ENCODE assay signal across 21 cellular contexts in genomic region chr2:152814475-152815030, GRCh38.
DNase-seq lines count a peak whose midpoint lies in the region; ATAC-seq and TF ChIP-seq lines count a peak whose summit lies in the region.
"Had no signal": no experiment of that assay in that cellular context is flagged by ENCODE, and none has a peak within 500 bp of the region (broad histone marks: within the 10 kb centered on the region; RNA-seq: fewer than 3 reads in every experiment).

No MANE protein-coding gene starts in this region.

- intact Hi-C loops in natural killer cell (cut with micrococcal nuclease): no loop called here
- intact Hi-C loops in OCI-LY7 (cut with micrococcal nuclease; ENCODE audit: unreplicated experiment): no loop called here

- H3K36me3 ChIP-seq in OCI-LY7 (ENCODE audit: insufficient read depth, low read length): no peaks in the 10 kb centered on the region
- H3K36me3 ChIP-seq: BLaER1, MG63 had no signal

- no peaks in the 10 kb centered on the region for H3K9me3 ChIP-seq in OCI-LY7 (ENCODE audit: low read length)
- H3K9me3 ChIP-seq: MG63 had no signal

- H3K9me3 Mint-ChIP-seq in natural killer cell treated with Interleukin-12 subunit alpha and Interleukin-12 subunit beta and Interleukin-15 and Interleukin-18, amount 100 ng/mL, for 72 hours: peaks cover 5% of the 10 kb centered on the region
- H3K9me3 Mint-ChIP-seq in natural killer cell (peaks cover 3 to 4% of the 10 kb centered on the region in 2 donors), osteocyte (ENCODE audit: unreplicated experiment) (peaks cover 15% of the 10 kb centered on the region)

- CTCF ChIA-PET in OCI-LY7 (lab: Charles Lee; ENCODE audit: unreplicated experiment): no interaction called here

- H3K4me3 ChIP-seq in OCI-LY7 (ENCODE audit: low read depth, low read length, poor library complexity, severe bottlenecking): no peak overlapping the region
- H3K4me3 ChIP-seq: BLaER1, GM12878, GM23338, MG63, PC-9 had no signal

- no peaks in the 10 kb centered on the region for H3K4me1 ChIP-seq in foreskin keratinocyte
- no peaks in the 10 kb centered on the region for H3K4me1 ChIP-seq in OCI-LY7 (ENCODE audit: insufficient read depth, low read length, poor library complexity, severe bottlenecking)

- no peaks in the 10 kb centered on the region for H4K20me1 ChIP-seq in OCI-LY7 (ENCODE audit: insufficient read depth, low read length)
- H4K20me1 ChIP-seq: BLaER1 had no signal

- no peaks in the 10 kb centered on the region for H3K27me3 ChIP-seq in foreskin keratinocyte
- H3K27me3 ChIP-seq: BLaER1, MG63 had no signal

- no peak overlapping the region for H3K27ac Mint-ChIP-seq in natural killer cell treated with Interleukin-12 subunit alpha and Interleukin-12 subunit beta and Interleukin-15 and Interleukin-18, amount 100 ng/mL, for 72 hours
- peak overlapping the region in 1 of 2 donors; percentile 8 for H3K27ac Mint-ChIP-seq in natural killer cell
- H3K27ac Mint-ChIP-seq in osteocyte (ENCODE audit: unreplicated experiment): no peak overlapping the region
- H3K27ac Mint-ChIP-seq: CD8-positive, alpha-beta T cell; GM23338 had no signal

- no TSS peak for BruUV-seq in OCI-LY7 (replicated peaks; lab: Mats Ljungman, UMichigan)

- DNase-seq in natural killer cell treated with Interleukin-12 subunit alpha and Interleukin-12 subunit beta and Interleukin-15 and Interleukin-18, amount 100 ng/mL, for 72 hours (ENCODE audit: low spot score): no peak
- DNase-seq in natural killer cell (no peak), SW480 (ENCODE audit: low spot score) (peak; percentile 30), foreskin keratinocyte (peak in 1 of 2 donors; percentile 35), osteocyte (ENCODE audit: extremely low spot score, unreplicated experiment) (no peak), NCI-H446 treated with DMSO at 0.1 percent for 48 hours (lab: John Stamatoyannopoulos, UW) (no peak), hypothalamus (lab: John Stamatoyannopoulos, UW) (no peak), OCI-LY7 (ENCODE audit: low spot score) (no peak)
- DNase-seq: 8988T; CD8-positive, alpha-beta T cell; DMS79; KG1; MG63; NCI-H1092; NCI-H1694; NCI-H226; NCI-H526 treated with DMSO at 0.1 percent for 48 hours; PC-9 had no signal

- peaks cover 16% of the 10 kb centered on the region for H3K36me3 Mint-ChIP-seq in natural killer cell treated with Interleukin-12 subunit alpha and Interleukin-12 subunit beta and Interleukin-15 and Interleukin-18, amount 100 ng/mL, for 72 hours
- H3K36me3 Mint-ChIP-seq in natural killer cell: peaks cover 18% of the 10 kb centered on the region
- H3K36me3 Mint-ChIP-seq in osteocyte (ENCODE audit: unreplicated experiment): no peaks in the 10 kb centered on the region
- H3K36me3 Mint-ChIP-seq: CD8-positive, alpha-beta T cell had no signal

- no peak overlapping the region for H2AFZ ChIP-seq in OCI-LY7 (ENCODE audit: low read length)
- H2AFZ ChIP-seq: GM23338, PC-9 had no signal

- H3K4me2 ChIP-seq in OCI-LY7 (ENCODE audit: low read length): no peak overlapping the region
- H3K4me2 ChIP-seq: BLaER1, GM23338, PC-9 had no signal

- peak in 1 of 2 donors; percentile 36 for ATAC-seq in natural killer cell treated with Interleukin-12 subunit alpha and Interleukin-12 subunit beta and Interleukin-15 and Interleukin-18, amount 100 ng/mL, for 72 hours
- ATAC-seq in natural killer cell: no peak
- peak; percentile 60 for ATAC-seq in foreskin keratinocyte
- ATAC-seq: CD8-positive, alpha-beta T cell; GM12878; GM23338 had no signal

- TF ChIP-seq CTCF in natural killer cell (IDR thresholded peaks at IDR 0.05): no peak
- TF ChIP-seq CTCF in foreskin keratinocyte (conservative IDR thresholded peaks at IDR 0.05): no peak
- no peak for TF ChIP-seq CTCF in osteocyte (IDR thresholded peaks at IDR 0.05)
- TF ChIP-seq CTCF in OCI-LY7 (conservative IDR thresholded peaks at IDR 0.05; ENCODE audit: low read length): no peak

- H3K27me3 Mint-ChIP-seq in natural killer cell treated with Interleukin-12 subunit alpha and Interleukin-12 subunit beta and Interleukin-15 and Interleukin-18, amount 100 ng/mL, for 72 hours: peaks cover 6 to 11% of the 10 kb centered on the region in 2 donors
- H3K27me3 Mint-ChIP-seq in natural killer cell (ENCODE audit: low read depth in 2 of 2): no peaks in the 10 kb centered on the region
- H3K27me3 Mint-ChIP-seq in osteocyte (ENCODE audit: unreplicated experiment): no peaks in the 10 kb centered on the region

- no peaks in the 10 kb centered on the region for H3K79me2 ChIP-seq in OCI-LY7 (ENCODE audit: insufficient read depth, low read depth, low read length)

- H3K27ac ChIP-seq in foreskin keratinocyte: no peak overlapping the region
- no peak overlapping the region for H3K27ac ChIP-seq in OCI-LY7 (ENCODE audit: low read depth, low read length, poor library complexity, severe bottlenecking)
- H3K27ac ChIP-seq: BLaER1, PC-9 had no signal

- no peaks in the 10 kb centered on the region for H3K9me2 ChIP-seq in OCI-LY7 (ENCODE audit: insufficient read depth, low read length)

- H3K4me3 Mint-ChIP-seq in natural killer cell treated with Interleukin-12 subunit alpha and Interleukin-12 subunit beta and Interleukin-15 and Interleukin-18, amount 100 ng/mL, for 72 hours: peak overlapping the region; percentile 6
- H3K4me3 Mint-ChIP-seq in natural killer cell (no peak overlapping the region), osteocyte (ENCODE audit: unreplicated experiment) (no peak overlapping the region)
- H3K4me3 Mint-ChIP-seq: CD8-positive, alpha-beta T cell; GM23338 had no signal

- H3K4me1 Mint-ChIP-seq in natural killer cell treated with Interleukin-12 subunit alpha and Interleukin-12 subunit beta and Interleukin-15 and Interleukin-18, amount 100 ng/mL, for 72 hours (ENCODE audit: low read depth in 2 of 2): peaks cover 5 to 27% of the 10 kb centered on the region in 2 donors
- peaks cover 13 to 34% of the 10 kb centered on the region in 2 donors for H3K4me1 Mint-ChIP-seq in natural killer cell
- no peaks in the 10 kb centered on the region for H3K4me1 Mint-ChIP-seq in osteocyte (ENCODE audit: unreplicated experiment)
- H3K4me1 Mint-ChIP-seq: GM23338 had no signal

- POLR2A ChIA-PET in OCI-LY7 (lab: Charles Lee): interaction anchor here (1.1 kb wide), 1 partner anchor 10 kb away, joined by 4 read pairs; no protein-coding TSS in a partner anchor
